ENCODE assay signal across 27 cellular contexts in the genomic region with DNA sequence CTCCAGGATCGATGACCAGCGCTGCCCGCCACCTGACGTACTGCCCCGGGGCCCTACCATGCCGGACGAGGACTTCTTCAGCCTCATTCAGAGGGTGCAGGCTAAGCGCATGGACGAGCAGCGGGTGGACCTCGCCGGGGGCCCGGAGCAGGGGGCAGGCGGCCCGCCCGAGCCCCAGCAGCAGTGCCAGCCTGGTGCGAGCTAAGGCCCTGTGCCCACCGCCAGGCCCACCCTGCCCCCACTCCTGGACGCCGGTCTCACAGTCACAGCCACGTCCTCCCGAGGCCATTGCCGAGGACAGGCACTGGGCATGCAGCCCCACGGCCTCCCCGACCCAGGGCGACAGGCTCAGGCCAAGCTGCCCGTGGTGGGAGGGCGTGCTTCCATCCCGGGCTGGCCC.
"Had no signal": no experiment of that assay in that cellular context is flagged by ENCODE, and none has a peak within 500 bp of the region (broad histone marks: within the 10 kb centered on the region; RNA-seq: fewer than 3 reads in every experiment).

No MANE protein-coding gene starts in this region.

- H3K4me1 ChIP-seq: parathyroid adenoma had no signal

- H3K27ac ChIP-seq: lower lobe of right lung, neutrophil, parathyroid adenoma, psoas muscle, skin epidermis, stomach, testis, thyroid gland, transverse colon, upper lobe of left lung, vagina had no signal

- DNase-seq: hippocampal formation; kidney glomerular epithelial cell; left cardiac atrium; lower lobe of right lung; mammary epithelial cell; mesenchymal stem cell; naive thymus-derived CD8-positive, alpha-beta T cell; occipital lobe; psoas muscle; stimulated activated CD4-positive, alpha-beta T cell treated with anti-CD3 and anti-CD28 coated beads, Interleukin-12 subunit alpha, Interleukin-12 subunit beta, amount 100 ng/mL, for 4 hours; stimulated activated CD4-positive, alpha-beta T cell treated with anti-CD3 and anti-CD28 coated beads, Interleukin-15, amount 100 ng/mL, for 24 hours; stimulated activated CD4-positive, alpha-beta T cell treated with anti-CD3 and anti-CD28 coated beads, Interleukin-2, amount 100 ng/mL, for 24 hours; stimulated activated CD4-positive, alpha-beta T cell treated with anti-CD3 and anti-CD28 coated beads, Interleukin-4, amount 100 ng/mL, for 1 hour; stimulated activated naive B cell treated with anti-CD40 and anti-IgM and Interleukin-4, amounts not matched to agents 10 μg/mL and 1 μg/mL and 100 μg/mL, for 72 hours; stimulated activated naive CD8-positive, alpha-beta T cell treated with anti-CD3 and anti-CD28 coated beads, Interleukin-15, Interleukin-2, amounts not matched to agents 100 U/mL and 50 U/mL, for 24 hours; stomach; testis; thyroid gland; transverse colon; upper lobe of left lung had no signal

- H2AFZ ChIP-seq: parathyroid adenoma had no signal

- H3K27me3 ChIP-seq: neutrophil, stomach, testis, thyroid gland, transverse colon, upper lobe of left lung, vagina had no signal

- ATAC-seq: left cardiac atrium; left lobe of liver; lower lobe of right lung; naive thymus-derived CD8-positive, alpha-beta T cell; psoas muscle; sciatic nerve; stimulated activated naive B cell treated with anti-CD40 and anti-IgM and Interleukin-4, amounts not matched to agents 10 μg/mL and 1 μg/mL and 100 μg/mL, for 72 hours; stimulated activated naive CD8-positive, alpha-beta T cell treated with anti-CD3 and anti-CD28 coated beads, Interleukin-15, Interleukin-2, amounts not matched to agents 100 U/mL and 50 U/mL, for 24 hours had no signal

- H3K36me3 ChIP-seq: neutrophil, thyroid gland, transverse colon, vagina had no signal

- H3K4me3 ChIP-seq: lower lobe of right lung, psoas muscle, skin epidermis, stomach, testis, thyroid gland, transverse colon, upper lobe of left lung, vagina had no signal

- H3K9ac ChIP-seq: parathyroid adenoma had no signal

- H3K9me3 ChIP-seq: lower lobe of right lung, neutrophil, psoas muscle, stomach, testis, thyroid gland, transverse colon, upper lobe of left lung, vagina had no signal

- H3K79me2 ChIP-seq: parathyroid adenoma had no signal

- FAIRE-seq: keratinocyte had no signal
